8 cellular contexts compared by ENCODE assay signal in the genomic region with DNA sequence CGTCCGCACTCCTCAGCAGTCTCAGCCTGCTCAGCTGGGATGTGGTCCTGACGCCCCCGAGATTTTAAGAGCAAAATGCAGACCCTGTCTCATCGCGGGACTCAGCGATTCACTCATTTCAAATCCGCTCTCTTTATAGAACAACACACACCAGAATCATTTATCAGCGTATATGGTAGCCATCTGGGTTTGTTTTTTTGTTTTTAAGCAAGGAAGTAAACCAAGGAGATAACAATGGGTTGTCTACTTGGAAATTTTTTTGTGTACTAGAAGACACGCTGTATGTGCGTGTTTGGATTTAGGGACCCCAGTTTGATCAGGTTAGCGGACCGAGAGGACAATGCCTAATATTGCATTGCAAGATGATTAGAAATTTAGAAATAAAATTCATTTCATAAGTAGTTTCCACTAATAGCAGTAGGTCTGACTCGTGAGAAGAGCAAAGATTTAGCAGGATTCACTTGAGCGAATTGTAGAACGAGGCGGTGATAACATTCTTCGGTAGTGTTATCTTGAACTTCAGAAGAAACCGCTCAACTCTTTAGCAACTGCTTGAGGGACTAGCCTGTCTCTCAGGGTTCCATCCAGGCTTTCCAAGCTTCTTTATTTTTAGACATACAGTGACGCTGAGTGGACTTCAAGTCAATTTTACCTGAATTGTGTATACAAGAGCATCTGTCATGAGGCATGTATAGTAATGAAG. TPM values are rescaled to one million over a fixed set of nuclear protein-coding genes. Genes with fewer than 3 reads are reported as not detected.
DNase-seq lines count a peak whose midpoint lies in the region; ATAC-seq, FAIRE-seq and TF ChIP-seq lines count a peak whose summit lies in the region.

No MANE protein-coding gene starts in this region.

- peak; percentile 0 for ATAC-seq in HG02970 (IDR thresholded peaks at IDR 0.05; ENCODE audit: low FRiP score, unreplicated experiment)

- H3K4me1 ChIP-seq in OCI-LY7 (ENCODE audit: insufficient read depth, low read length, poor library complexity, severe bottlenecking): peaks cover 56% of the 10 kb centered on the region
- no peaks in the 10 kb centered on the region for H3K4me1 ChIP-seq in mucosa of stomach (ENCODE audit: control insufficient read depth, insufficient read depth, low read length)

- peak overlapping the region; percentile 98 for H3K4me3 ChIP-seq in AG04450 (ENCODE audit: low read depth, low read length)
- peak overlapping the region; percentile 85 for H3K4me3 ChIP-seq in OCI-LY7 (ENCODE audit: low read depth, low read length, poor library complexity, severe bottlenecking)
- H3K4me3 ChIP-seq in coronary artery: peak overlapping the region; percentile 98
- H3K4me3 ChIP-seq in mucosa of stomach (ENCODE audit: low read length): peak overlapping the region; percentile 7

- H3K9me2 ChIP-seq in OCI-LY7 (ENCODE audit: insufficient read depth, low read length): no peaks in the 10 kb centered on the region

- no peak for TF ChIP-seq CTCF in AG04450 (IDR thresholded peaks at IDR 0.05; ENCODE audit: low read depth, low read length)
- no peak for TF ChIP-seq CTCF in OCI-LY7 (conservative IDR thresholded peaks at IDR 0.05; ENCODE audit: low read length)
- no peak for TF ChIP-seq CTCF in coronary artery (IDR thresholded peaks at IDR 0.05)

- H3K27me3 ChIP-seq in AG04450 (ENCODE audit: control insufficient read depth, insufficient read depth, low read length) (no peaks in the 10 kb centered on the region), mucosa of stomach (ENCODE audit: control insufficient read depth, insufficient read depth, low read length) (no peaks in the 10 kb centered on the region)

- TF ChIP-seq POLR2A in GM12892 (IDR thresholded peaks at IDR 0.05; ENCODE audit: low read depth, low read length): no peak

- H3K9ac ChIP-seq in mucosa of stomach (ENCODE audit: low read length): peak overlapping the region; percentile 95

- H4K20me1 ChIP-seq in OCI-LY7 (ENCODE audit: insufficient read depth, low read length): peaks cover 14% of the 10 kb centered on the region; the same call in 1 of the 2 replicates

- peak; percentile 85 for FAIRE-seq in GM12892 (lab: Jason Lieb, UNC)

- peak overlapping the region; percentile 96 for H3K4me2 ChIP-seq in OCI-LY7 (ENCODE audit: low read length)

- H3K36me3 ChIP-seq in OCI-LY7 (ENCODE audit: insufficient read depth, low read length): peaks cover 16% of the 10 kb centered on the region
- H3K36me3 ChIP-seq in mucosa of stomach (ENCODE audit: control insufficient read depth, insufficient read depth, low read length): no peaks in the 10 kb centered on the region

- H3K9me3 ChIP-seq in AG04450 (ENCODE audit: control insufficient read depth, insufficient read depth, low read length): no peaks in the 10 kb centered on the region; the same call in 1 of the 2 replicates
- no peaks in the 10 kb centered on the region for H3K9me3 ChIP-seq in OCI-LY7 (ENCODE audit: low read length)
- H3K9me3 ChIP-seq in mucosa of stomach (ENCODE audit: control insufficient read depth, low read length): no peaks in the 10 kb centered on the region

- no peak for DNase-seq in AG04450 (ENCODE audit: low read depth, low spot score)
- DNase-seq in GM12892 (ENCODE audit: insufficient read length): no peak
- peak; percentile 32 for DNase-seq in OCI-LY7 (ENCODE audit: low spot score)
- no peak for DNase-seq in coronary artery (ENCODE audit: low spot score)
- no peak for DNase-seq in NCI-H2081 treated with DMSO at 0.1 percent for 48 hours (lab: John Stamatoyannopoulos, UW)
- no peak for DNase-seq in retina

- intact Hi-C loops in OCI-LY7 (cut with micrococcal nuclease; ENCODE audit: unreplicated experiment): loop anchor here (1.0 to 10.0 kb wide), 4 partner anchors 97 to 231 kb away; a partner anchor contains a TSS

- peak overlapping the region; percentile 58; the same call in 1 of the 2 replicates for H2AFZ ChIP-seq in OCI-LY7 (ENCODE audit: low read length)

- CTCF ChIA-PET in AG04450 (lab: Charles Lee) (interaction anchor here (1.4 to 2.3 kb wide), 2 partner anchors 128 kb away, joined by 9 to 15 read pairs; a partner anchor contains a TSS), OCI-LY7 (lab: Charles Lee; ENCODE audit: unreplicated experiment) (no interaction called here)

- BruUV-seq in OCI-LY7 (replicated peaks; lab: Mats Ljungman, UMichigan): no TSS peak

- peak overlapping the region; percentile 77 for H3K27ac ChIP-seq in AG04450 (ENCODE audit: low read depth, low read length)
- H3K27ac ChIP-seq in OCI-LY7 (ENCODE audit: low read depth, low read length, poor library complexity, severe bottlenecking): peak overlapping the region; percentile 92
- peak overlapping the region; percentile 99 to 100 for H3K27ac ChIP-seq in coronary artery

- POLR2A ChIA-PET in AG04450 (lab: Yijun Ruan, JAX) (no interaction called here), OCI-LY7 (lab: Charles Lee) (interaction anchor here (0.5 to 2.8 kb wide), 7 partner anchors 9 to 128 kb away, joined by 3 to 16 read pairs (median 4); a partner anchor contains a TSS)

- peaks cover 90% of the 10 kb centered on the region for H3K79me2 ChIP-seq in OCI-LY7 (ENCODE audit: insufficient read depth, low read depth, low read length)

RNA-seq across cellular contexts. Expression of a gene that starts 1.3 kb away (rescaled TPM):
- 17.5 and 26.6 TPM in 2 replicates for polyA plus RNA-seq in AG04450 (2011; rRNA removed)
- 5.9 and 12.9 TPM in 2 replicates for polyA minus RNA-seq in AG04450 (2011; rRNA and poly(A)+ RNA removed)
- 15.2 TPM for polyA plus RNA-seq in GM12892 (2012; ENCODE audit: missing spikeins)
- total RNA-seq in OCI-LY7 (2014; rRNA removed; shearing (Covaris generic)): 21.9 and 22.2 TPM in 2 replicates
- total RNA-seq in OCI-LY7 (2022): 33.2 and 33.6 TPM in 2 replicates

RNA-seq across cellular contexts. Expression of a gene that starts 1.3 kb away (rescaled TPM):
- 142 and 222 TPM in 2 replicates for polyA plus RNA-seq in AG04450 (2011; rRNA removed)
- 21.1 and 35.4 TPM in 2 replicates for polyA minus RNA-seq in AG04450 (2011; rRNA and poly(A)+ RNA removed)
- 343 TPM for polyA plus RNA-seq in GM12892 (2012; ENCODE audit: missing spikeins)
- total RNA-seq in OCI-LY7 (2014; rRNA removed; shearing (Covaris generic)): 70.6 and 83.8 TPM in 2 replicates
- 145 and 164 TPM in 2 replicates for total RNA-seq in OCI-LY7 (2022)

Comparison
In these comparisons a context has a peak if more than half of its experiments do, and no peak if none do; other contexts are left out.
1. H3K4me3 ChIP-seq: peak in every context shown above with its lines; median percentile 98 in AG04450; 98 in coronary artery; 85 in OCI-LY7; 7 in mucosa of stomach.